In the genomic region with DNA sequence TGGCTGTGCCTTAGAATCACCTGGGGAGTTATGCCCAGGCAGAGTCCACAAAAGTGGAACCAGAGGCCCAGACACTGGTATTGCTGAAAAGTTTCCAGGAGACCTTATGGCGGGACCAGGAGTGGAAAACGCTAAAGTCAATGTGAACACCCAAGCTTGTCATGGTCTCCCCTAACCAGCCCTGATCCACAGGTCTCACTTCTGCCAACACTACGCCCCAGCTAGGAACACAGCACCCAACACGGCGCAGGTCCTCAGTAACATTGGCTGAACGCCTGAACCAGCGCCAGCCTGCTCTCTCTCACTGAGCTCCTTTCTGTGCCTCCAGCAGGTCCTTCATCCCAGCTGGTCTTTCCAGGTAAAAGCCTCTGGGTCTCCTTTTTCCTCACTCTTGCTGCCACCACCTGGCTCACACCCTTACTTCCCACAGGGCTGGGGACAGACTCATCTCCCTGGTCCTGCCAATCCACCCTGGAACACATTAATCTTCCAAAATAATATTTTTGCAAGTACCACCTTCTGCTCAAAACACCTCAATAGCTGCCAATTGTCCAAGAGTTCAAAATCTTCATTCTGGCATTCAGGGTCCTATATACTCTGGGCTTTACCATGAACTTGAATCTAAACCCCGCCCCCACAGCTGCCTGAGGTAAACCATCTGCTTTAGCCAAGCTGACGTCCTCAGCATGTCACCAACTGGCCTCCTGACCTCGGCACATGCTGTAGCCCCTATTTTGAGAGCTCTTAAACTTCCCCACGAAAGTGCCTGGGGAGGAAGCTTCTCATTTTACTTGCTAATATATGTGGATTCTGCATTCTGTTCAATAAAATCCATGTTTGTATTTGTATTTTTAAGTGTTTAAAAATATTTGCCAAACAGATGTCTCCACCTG, we compare ENCODE assay signal across 9 cellular contexts. TPM values are rescaled to one million over a fixed set of nuclear protein-coding genes. Genes with fewer than 3 reads are reported as not detected.
DNase-seq lines count a peak whose midpoint lies in the region; ATAC-seq, FAIRE-seq and TF ChIP-seq lines count a peak whose summit lies in the region.
"Had no signal": no experiment of that assay in that cellular context is flagged by ENCODE, and none has a peak within 500 bp of the region (broad histone marks: within the 10 kb centered on the region; RNA-seq: fewer than 3 reads in every experiment).

No MANE protein-coding gene starts in this region.

- ATAC-seq in GM18517 (IDR thresholded peaks at IDR 0.05; ENCODE audit: unreplicated experiment): no peak
- ATAC-seq in GM19023 (IDR thresholded peaks at IDR 0.05; ENCODE audit: unreplicated experiment): no peak
- ATAC-seq in GM21381 (IDR thresholded peaks at IDR 0.05; ENCODE audit: unreplicated experiment): no peak

- DNase-seq in AG20443 (ENCODE audit: low spot score) (peak; percentile 3), GM12864 (ENCODE audit: low read depth) (no peak), NCI-H524 treated with DMSO at 0.1 percent for 48 hours (lab: John Stamatoyannopoulos, UW) (peak; percentile 94), endothelial cell of umbilical vein (ENCODE audit: low read depth, low spot score) (no peak), kidney glomerular epithelial cell (lab: John Stamatoyannopoulos, UW) (no peak)

- no peak for TF ChIP-seq POLR2A in endothelial cell of umbilical vein (IDR thresholded peaks at IDR 0.05; ENCODE audit: low read depth, low read length)

- H3K36me3 ChIP-seq in endothelial cell of umbilical vein (ENCODE audit: control insufficient read depth in 2 of 2, extremely low read depth in 1 of 2, insufficient read depth in 2 of 2, low read length in 2 of 2): no peaks in the 10 kb centered on the region
- H3K36me3 ChIP-seq: suprapubic skin had no signal

- no peaks in the 10 kb centered on the region for H4K20me1 ChIP-seq in endothelial cell of umbilical vein (replicated peaks; ENCODE audit: control insufficient read depth, extremely low read depth, insufficient read depth, low read length)

- H3K27ac ChIP-seq in endothelial cell of umbilical vein (ENCODE audit: insufficient read depth, low read depth, low read length): no peak overlapping the region
- H3K27ac ChIP-seq: suprapubic skin had no signal

- no peak overlapping the region for H2AFZ ChIP-seq in endothelial cell of umbilical vein (ENCODE audit: low read depth, low read length)

- POLR2A ChIA-PET in endothelial cell of umbilical vein (lab: Charles Lee): no interaction called here

- no peaks in the 10 kb centered on the region for H3K27me3 ChIP-seq in endothelial cell of umbilical vein (ENCODE audit: control insufficient read depth in 2 of 2, insufficient read depth in 2 of 2, low read length in 2 of 2)
- H3K27me3 ChIP-seq: suprapubic skin had no signal

- H3K4me2 ChIP-seq in endothelial cell of umbilical vein (ENCODE audit: insufficient read depth, low read length): no peak overlapping the region

- FAIRE-seq in endothelial cell of umbilical vein (lab: Jason Lieb, UNC): peak; percentile 48

- BruUV-seq in endothelial cell of umbilical vein (replicated peaks; lab: Mats Ljungman, UMichigan): no TSS peak

- H3K9ac ChIP-seq in endothelial cell of umbilical vein (replicated peaks; ENCODE audit: extremely low read depth, insufficient read depth, low read length): no peak overlapping the region

- H3K4me3 ChIP-seq in GM12864 (ENCODE audit: low read depth, low read length) (peak overlapping the region; percentile 47; the same call in 1 of the 2 replicates), endothelial cell of umbilical vein (replicated peaks in 1 of 3; ENCODE audit: insufficient read depth in 1 of 3, low read depth in 1 of 3, low read length in 3 of 3) (no peak overlapping the region)
- H3K4me3 ChIP-seq: suprapubic skin had no signal

- intact Hi-C loops in endothelial cell of umbilical vein (cut with micrococcal nuclease): no loop called here

- H3K9me3 ChIP-seq in endothelial cell of umbilical vein (replicated peaks; ENCODE audit: control insufficient read depth, insufficient read depth, low read length): no peaks in the 10 kb centered on the region
- H3K9me3 ChIP-seq: suprapubic skin had no signal

- peaks cover 15% of the 10 kb centered on the region for H3K4me1 ChIP-seq in endothelial cell of umbilical vein (ENCODE audit: control insufficient read depth, extremely low read depth, insufficient read depth, low read length)

- peaks cover 2% of the 10 kb centered on the region for H3K79me2 ChIP-seq in endothelial cell of umbilical vein (ENCODE audit: control insufficient read depth, insufficient read depth, low read length)

- CTCF ChIA-PET in endothelial cell of umbilical vein (lab: Charles Lee): interaction anchor here (0.6 to 1.4 kb wide), 2 partner anchors 9 to 34 kb away, joined by 3 read pairs; partner anchors contain the start of gene ADCY3

- dilution Hi-C loops in endothelial cell of umbilical vein (cut with MboI; ENCODE audit: extremely low pct_ligation_motif_present, low sequenced_read_pairs): no loop called here

- TF ChIP-seq CTCF in GM12864 (IDR thresholded peaks at IDR 0.05; ENCODE audit: low read depth, low read length, missing control alignments) (no peak), endothelial cell of umbilical vein (IDR thresholded peaks at IDR 0.05; ENCODE audit: extremely low read depth in 1 of 2, insufficient read depth in 1 of 2, low read depth in 1 of 2, low read length in 2 of 2) (no peak)

- no peaks in the 10 kb centered on the region for H3K9me1 ChIP-seq in endothelial cell of umbilical vein (replicated peaks; ENCODE audit: control insufficient read depth, extremely low read depth, insufficient read depth, low read length)

TF ChIP-seq in endothelial cell of umbilical vein, 7 proteins besides CTCF, POLR2A, EP300 and RAD21:
- TF ChIP-seq POLR2AphosphoS5 (IDR thresholded peaks at IDR 0.05; ENCODE audit: insufficient read depth, low read depth, low read length): no peak
- no peak for TF ChIP-seq EZH2 (IDR thresholded peaks at IDR 0.05; ENCODE audit: borderline replicate concordance, low read depth, low read length, severe bottlenecking)
- no peak for TF ChIP-seq JUN (IDR thresholded peaks at IDR 0.05; ENCODE audit: borderline replicate concordance, insufficient read depth, insufficient read length, low read depth)
- TF ChIP-seq GATA2 (IDR thresholded peaks at IDR 0.05; ENCODE audit: insufficient read depth, insufficient read length, low read depth, low read length): no peak
- TF ChIP-seq MYC (IDR thresholded peaks at IDR 0.05; ENCODE audit: low read depth, low read length): no peak
- TF ChIP-seq, protein P1, sequence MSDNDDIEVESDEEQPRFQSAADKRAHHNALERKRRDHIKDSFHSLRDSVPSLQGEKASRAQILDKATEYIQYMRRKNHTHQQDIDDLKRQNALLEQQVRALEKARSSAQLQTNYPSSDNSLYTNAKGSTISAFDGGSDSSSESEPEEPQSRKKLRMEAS (IDR thresholded peaks at IDR 0.05; ENCODE audit: insufficient read depth, insufficient read length): no peak
- TF ChIP-seq FOS (IDR thresholded peaks at IDR 0.05; ENCODE audit: borderline replicate concordance, insufficient read depth, low read length): no peak

RNA-seq across cellular contexts. Expression of gene ADCY3, which starts 34.6 kb away (rescaled TPM):
- total RNA-seq in endothelial cell of umbilical vein: 54.0 and 54.4 TPM in 2 replicates
- polyA plus RNA-seq in endothelial cell of umbilical vein: 61.3 and 71.7 TPM in 2 replicates
- 48.1 and 52.9 TPM in 2 replicates for polyA plus RNA-seq in endothelial cell of umbilical vein (2011; cell fraction: cytosol; rRNA removed)
- 111 and 115 TPM in 2 replicates for polyA plus RNA-seq in endothelial cell of umbilical vein (2011; cell fraction: nucleus; rRNA removed)
- 49.6 and 78.8 TPM in 2 replicates for polyA plus RNA-seq in endothelial cell of umbilical vein (2012)
- 85.5 and 98.2 TPM in 2 replicates for polyA minus RNA-seq in endothelial cell of umbilical vein
- polyA minus RNA-seq in endothelial cell of umbilical vein (2011; cell fraction: cytosol; rRNA and poly(A)+ RNA removed): 57.6 TPM
- 25.6 and 36.5 TPM in 2 replicates for polyA minus RNA-seq in endothelial cell of umbilical vein (2011; cell fraction: nucleus; rRNA and poly(A)+ RNA removed)

Comparison
In these comparisons a context has a peak if more than half of its experiments do, and no peak if none do; other contexts are left out.
1. DNase-seq: peak in AG20443 (single experiment) and NCI-H524 treated with DMSO at 0.1 percent for 48 hours (single experiment); none in GM12864 (single experiment), endothelial cell of umbilical vein (single experiment) and kidney glomerular epithelial cell (single experiment).